8 cellular contexts compared by ENCODE assay signal in genomic region chr17:1649844-1650409, GRCh38. TPM values are rescaled to one million over a fixed set of nuclear protein-coding genes. Genes with fewer than 3 reads are reported as not detected.
A peak's percentile ranks its signal among the peaks of the same experiment; 100 is the strongest.
DNase-seq lines count a peak whose midpoint lies in the region; ATAC-seq and TF ChIP-seq lines count a peak whose summit lies in the region.

TSS of gene RILP (minus strand) at chr17:1649866. CDS start at chr17:1649804, 62 bp downstream.

- peaks cover 28% of the 10 kb centered on the region for H3K36me3 Mint-ChIP-seq in activated naive CD8-positive, alpha-beta T cell treated with anti-CD3 and anti-CD28 coated beads, Interleukin-2, amount 10 ng/mL, durations not matched to agents 7 days and 5 days

- peak within 1 kb of the TSS; percentile 39 for H2BK120ac ChIP-seq in trophoblast cell (ENCODE audit: insufficient read depth, low read length, poor library complexity)

- peak within 1 kb of the TSS; percentile 2 for H3K9ac ChIP-seq in trophoblast cell (ENCODE audit: low read length)

- H2AFZ ChIP-seq in trophoblast cell (ENCODE audit: insufficient read depth, low read length, poor library complexity) = peak within 1 kb of the TSS; percentile 28

- peak within 1 kb of the TSS; percentile 63 for H3K18ac ChIP-seq in trophoblast cell (ENCODE audit: low read length)

- peaks cover 4% of the 10 kb centered on the region for H3K79me2 ChIP-seq in trophoblast cell (ENCODE audit: control insufficient read depth, insufficient read depth, low read length, poor library complexity)

- H4K12ac ChIP-seq in trophoblast cell (ENCODE audit: low read depth, low read length) = no peak within 1 kb of the TSS

- peak; percentile 17 for ATAC-seq in activated naive CD8-positive, alpha-beta T cell treated with anti-CD3 and anti-CD28 coated beads, Interleukin-2, amount 10 ng/mL, durations not matched to agents 7 days and 5 days (ENCODE audit: low read depth)
- ATAC-seq in heart left ventricle = peak; percentile 72 to 77 (median 74)
- ATAC-seq in HG03565 (IDR thresholded peaks at IDR 0.05; ENCODE audit: unreplicated experiment) = no peak

- no peaks in the 10 kb centered on the region for H3K27me3 Mint-ChIP-seq in activated naive CD8-positive, alpha-beta T cell treated with anti-CD3 and anti-CD28 coated beads, Interleukin-2, amount 10 ng/mL, durations not matched to agents 7 days and 5 days

- peak within 1 kb of the TSS; percentile 64 for H3K27ac Mint-ChIP-seq in activated naive CD8-positive, alpha-beta T cell treated with anti-CD3 and anti-CD28 coated beads, Interleukin-2, amount 10 ng/mL, durations not matched to agents 7 days and 5 days

- H3K4me3 ChIP-seq in heart left ventricle (peak within 1 kb of the TSS; percentile 68 to 99 (median 83)), trophoblast cell (ENCODE audit: low read depth, low read length) (peak within 1 kb of the TSS; percentile 78)

- peaks cover 12% of the 10 kb centered on the region for H3K79me1 ChIP-seq in trophoblast cell (ENCODE audit: low read length)

- peaks cover 10 to 64% (median 53%) of the 10 kb centered on the region in 9 donors for H3K36me3 ChIP-seq in heart left ventricle
- H3K36me3 ChIP-seq in trophoblast cell (ENCODE audit: control insufficient read depth in 1 of 2, insufficient read depth in 2 of 2, low read length in 2 of 2) = peaks cover 40 to 47% of the 10 kb centered on the region in 2 experiments

- intact Hi-C loops in heart left ventricle (cut with DNase I) = loop anchor here in 8 of 10 donors (1.0 to 10.0 kb wide), 10 partner anchors 19 to 393 kb away; partner anchors contain the start of gene RTN4RL1 (in 2 of the 8)

- peak within 1 kb of the TSS; percentile 59 for H4K8ac ChIP-seq in trophoblast cell (ENCODE audit: low read depth, low read length)

- no peak within 1 kb of the TSS for H3K14ac ChIP-seq in trophoblast cell (ENCODE audit: low read length)

- H3K9me3 Mint-ChIP-seq in activated naive CD8-positive, alpha-beta T cell treated with anti-CD3 and anti-CD28 coated beads, Interleukin-2, amount 10 ng/mL, durations not matched to agents 7 days and 5 days = no peaks in the 10 kb centered on the region

- DNase-seq in SIG-M5 treated with dmso at 0.1 percent for 504 hours (lab: John Stamatoyannopoulos, UW; ENCODE audit: unreplicated experiment) = peak; percentile 61
- DNase-seq in SIG-M5 (lab: John Stamatoyannopoulos, UW) = no peak
- peak; percentile 79 for DNase-seq in M059J (ENCODE audit: low read depth)
- no peak for DNase-seq in activated naive CD8-positive, alpha-beta T cell treated with anti-CD3 and anti-CD28 coated beads, Interleukin-2, amount 10 ng/mL, durations not matched to agents 7 days and 5 days
- DNase-seq in heart left ventricle = peak; percentile 87 to 95 (median 90)
- peak; percentile 80 to 81 for DNase-seq in trophoblast cell
- no peak for DNase-seq in T1000 (lab: John Stamatoyannopoulos, UW)

- TF ChIP-seq POLR2A in heart left ventricle (IDR thresholded peaks at IDR 0.05) = no peak

- H2BK12ac ChIP-seq in trophoblast cell (ENCODE audit: low read length) = peak within 1 kb of the TSS; percentile 9

- H3K4me1 Mint-ChIP-seq in activated naive CD8-positive, alpha-beta T cell treated with anti-CD3 and anti-CD28 coated beads, Interleukin-2, amount 10 ng/mL, durations not matched to agents 7 days and 5 days = peaks cover 18% of the 10 kb centered on the region

- POLR2A ChIA-PET in activated naive CD8-positive, alpha-beta T cell treated with anti-CD3 and anti-CD28 coated beads, Interleukin-2, amount 10 ng/mL, durations not matched to agents 7 days and 5 days (lab: Charles Lee) = interaction anchor here (0.5 to 2.3 kb wide), 6 partner anchors 19 to 179 kb away, joined by 3 to 16 read pairs (median 4); partner anchors contain the start of gene SMYD4

- H2BK5ac ChIP-seq in trophoblast cell (ENCODE audit: low read depth, low read length, poor library complexity) = peak within 1 kb of the TSS; percentile 42

- H3K27me3 ChIP-seq in heart left ventricle (no peaks in the 10 kb centered on the region), trophoblast cell (ENCODE audit: insufficient read depth, low read length) (no peaks in the 10 kb centered on the region)

- H3K9me3 ChIP-seq in heart left ventricle = no peaks in the 10 kb centered on the region
- peaks cover 5% of the 10 kb centered on the region for H3K9me3 ChIP-seq in trophoblast cell (ENCODE audit: insufficient read depth, low read depth, low read length)

- peak within 1 kb of the TSS; percentile 36 for H4K91ac ChIP-seq in trophoblast cell (ENCODE audit: low read depth, low read length)

- TF ChIP-seq CTCF in heart left ventricle (IDR thresholded peaks at IDR 0.05) = no peak

- H3K4me3 Mint-ChIP-seq in activated naive CD8-positive, alpha-beta T cell treated with anti-CD3 and anti-CD28 coated beads, Interleukin-2, amount 10 ng/mL, durations not matched to agents 7 days and 5 days = peak within 1 kb of the TSS; percentile 80

- H3K4me2 ChIP-seq in trophoblast cell (ENCODE audit: low read length) = peak within 1 kb of the TSS; percentile 86

- no peak within 1 kb of the TSS for H2AK5ac ChIP-seq in trophoblast cell (ENCODE audit: low read length)

- 7 to 11% (median 8%) methylated on average over 22 of the region's 22 CpGs for WGBS in heart left ventricle, 4 donors
- no CpG with 5 or more reads among the region's 22 CpGs for WGBS in trophoblast cell (ENCODE audit: extremely low coverage, insufficient coverage, insufficient read length)

- H3K27ac ChIP-seq in heart left ventricle = peak within 1 kb of the TSS; percentile 93 to 100 (median 99)
- H3K27ac ChIP-seq in trophoblast cell (ENCODE audit: low read depth, low read length) = peak within 1 kb of the TSS; percentile 60

- H3K4me1 ChIP-seq in heart left ventricle (peaks cover 7 to 52% (median 43%) of the 10 kb centered on the region in 12 donors), trophoblast cell (ENCODE audit: control insufficient read depth in 1 of 2, insufficient read depth in 2 of 2, low read length in 2 of 2) (peaks cover 29 to 37% of the 10 kb centered on the region in 2 experiments)

- no peak within 1 kb of the TSS for H3K23ac ChIP-seq in trophoblast cell (ENCODE audit: low read length)

- H3K4ac ChIP-seq in trophoblast cell (ENCODE audit: low read depth, low read length) = no peak within 1 kb of the TSS

RNA-seq across cellular contexts. Expression of gene RILP, which starts in this region (rescaled TPM):
- 1.7 and 3.1 TPM in 2 replicates for total RNA-seq in M059J (2014; rRNA removed; shearing (Covaris generic))
- 1 to 10 TPM; 8.2 to 8.9 TPM for total RNA-seq in activated naive CD8-positive, alpha-beta T cell treated with anti-CD3 and anti-CD28 coated beads, Interleukin-2, amount 10 ng/mL, durations not matched to agents 7 days and 5 days
- 100 to 1,000 TPM in 2 of 9 donors, 10 to 100 TPM in 7; 41.9 to 130 (median 60.1) TPM for total RNA-seq in heart left ventricle
- polyA plus RNA-seq in heart left ventricle = 100 to 1,000 TPM in 1 of 2 donors, 10 to 100 TPM in 1; 37.6 to 124 TPM
- 6.9 and 7.3 TPM in 2 replicates for polyA plus RNA-seq in trophoblast cell (2013)

Comparison
In these comparisons a context has a peak if more than half of its experiments do, and no peak if none do; other contexts are left out.
1. RNA of gene RILP (total RNA-seq): 41.9 to 130 TPM in heart left ventricle; 8.2 to 8.9 TPM in activated naive CD8-positive, alpha-beta T cell treated with anti-CD3 and anti-CD28 coated beads, Interleukin-2, amount 10 ng/mL, durations not matched to agents 7 days and 5 days and 1.7 to 3.1 TPM in M059J; every median in the first group is over 4 times any median in the second.
2. DNase-seq: peak in SIG-M5 treated with dmso at 0.1 percent for 504 hours (single experiment), M059J (single experiment), heart left ventricle (5 of 5) and trophoblast cell (2 of 2); none in SIG-M5 (single experiment), activated naive CD8-positive, alpha-beta T cell treated with anti-CD3 and anti-CD28 coated beads, Interleukin-2, amount 10 ng/mL, durations not matched to agents 7 days and 5 days (single experiment) and T1000 (single experiment).